In the genomic region with DNA sequence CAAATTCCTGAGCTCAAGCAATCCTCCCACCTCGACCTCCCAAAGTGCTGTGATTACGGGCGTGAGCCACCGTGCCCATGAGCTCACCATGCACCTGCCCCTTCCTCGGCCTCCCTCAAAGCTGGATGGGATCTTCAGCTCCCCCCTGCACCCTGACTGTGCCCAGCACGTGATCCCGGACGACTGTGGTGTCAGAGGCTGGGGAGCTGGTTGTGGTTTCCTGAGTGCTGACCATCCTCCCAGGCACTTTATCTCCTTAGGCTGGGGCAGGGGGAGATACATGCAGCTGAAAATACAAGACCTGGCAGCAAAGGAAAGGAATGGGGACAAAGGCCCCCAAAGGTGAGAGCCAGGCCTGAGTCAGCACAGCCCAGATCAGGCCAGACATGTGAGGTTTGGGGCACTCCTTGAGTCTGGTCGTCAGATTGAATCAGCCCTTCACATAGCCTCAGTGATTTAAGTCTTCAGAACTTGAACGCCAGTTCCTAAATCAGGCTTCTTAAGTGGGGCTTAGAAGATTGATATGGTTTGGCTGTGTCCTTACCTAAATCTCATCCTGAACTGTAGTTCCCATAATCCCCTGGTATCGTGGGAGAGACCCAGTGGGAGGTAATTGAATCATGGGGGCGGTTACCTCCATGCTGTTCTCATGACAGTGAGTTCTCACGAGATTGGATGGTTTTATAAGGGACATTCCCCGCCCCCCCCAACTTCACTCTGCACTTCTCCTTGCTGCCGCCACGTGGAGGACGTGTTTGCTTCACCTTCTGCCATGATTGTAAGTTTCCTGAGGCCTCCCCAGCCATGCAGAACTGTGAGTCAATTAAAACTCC, we compare ENCODE assay signal across 1 cellular context.
A peak's percentile ranks its signal among the peaks of the same experiment; 100 is the strongest.
TF ChIP-seq lines count a peak whose summit lies in the region.

No MANE protein-coding gene starts in this region.

TF ChIP-seq in K562, 482 proteins besides CTCF, POLR2A, EP300 and RAD21 (continued from another document and continues in another):
- TF ChIP-seq, protein P1, sequence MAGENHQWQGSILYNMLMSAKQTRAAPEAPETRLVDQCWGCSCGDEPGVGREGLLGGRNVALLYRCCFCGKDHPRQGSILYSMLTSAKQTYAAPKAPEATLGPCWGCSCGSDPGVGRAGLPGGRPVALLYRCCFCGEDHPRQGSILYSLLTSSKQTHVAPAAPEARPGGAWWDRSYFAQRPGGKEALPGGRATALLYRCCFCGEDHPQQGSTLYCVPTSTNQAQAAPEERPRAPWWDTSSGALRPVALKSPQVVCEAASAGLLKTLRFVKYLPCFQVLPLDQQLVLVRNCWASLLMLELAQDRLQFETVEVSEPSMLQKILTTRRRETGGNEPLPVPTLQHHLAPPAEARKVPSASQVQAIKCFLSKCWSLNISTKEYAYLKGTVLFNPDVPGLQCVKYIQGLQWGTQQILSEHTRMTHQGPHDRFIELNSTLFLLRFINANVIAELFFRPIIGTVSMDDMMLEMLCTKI (IDR thresholded peaks at IDR 0.05; ENCODE audit: partially characterized antibody), result no peak
- TF ChIP-seq, protein P2, sequence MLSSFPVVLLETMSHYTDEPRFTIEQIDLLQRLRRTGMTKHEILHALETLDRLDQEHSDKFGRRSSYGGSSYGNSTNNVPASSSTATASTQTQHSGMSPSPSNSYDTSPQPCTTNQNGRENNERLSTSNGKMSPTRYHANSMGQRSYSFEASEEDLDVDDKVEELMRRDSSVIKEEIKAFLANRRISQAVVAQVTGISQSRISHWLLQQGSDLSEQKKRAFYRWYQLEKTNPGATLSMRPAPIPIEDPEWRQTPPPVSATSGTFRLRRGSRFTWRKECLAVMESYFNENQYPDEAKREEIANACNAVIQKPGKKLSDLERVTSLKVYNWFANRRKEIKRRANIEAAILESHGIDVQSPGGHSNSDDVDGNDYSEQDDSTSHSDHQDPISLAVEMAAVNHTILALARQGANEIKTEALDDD (IDR thresholded peaks at IDR 0.05), result no peak
- TF ChIP-seq ZNF165 (CRISPR knock-in tag; IDR thresholded peaks at IDR 0.05; ENCODE audit: borderline replicate concordance) (no peak), RBFOX2 (IDR thresholded peaks at IDR 0.05; ENCODE audit: low read depth, low read length) (peak; percentile 66), MCM7 (IDR thresholded peaks at IDR 0.05) (no peak), MTA3 (IDR thresholded peaks at IDR 0.05; ENCODE audit: borderline replicate concordance) (no peak), TEAD1 (CRISPR knock-in tag; IDR thresholded peaks at IDR 0.05) (no peak), ELF2 (CRISPR knock-in tag; IDR thresholded peaks at IDR 0.05) (no peak), ZNF583 (CRISPR knock-in tag; IDR thresholded peaks at IDR 0.05) (no peak), HMG20B (CRISPR knock-in tag; IDR thresholded peaks at IDR 0.05) (no peak), RUNX1 (IDR thresholded peaks at IDR 0.05; ENCODE audit: low read depth) (no peak), ZNF354B (CRISPR knock-in tag; IDR thresholded peaks at IDR 0.05) (no peak), NFIX (CRISPR knock-in tag; IDR thresholded peaks at IDR 0.05; ENCODE audit: low read depth) (no peak), BCL6 (CRISPR knock-in tag; IDR thresholded peaks at IDR 0.05) (no peak), POLR2G (IDR thresholded peaks at IDR 0.05; ENCODE audit: low read depth, low read length) (0 out of 2 replicates have a peak, but pooled peaks have one; percentile 40), SETDB1 (IDR thresholded peaks at IDR 0.05; ENCODE audit: low read length) (no peak), SP2 (IDR thresholded peaks at IDR 0.05; ENCODE audit: extremely low read depth, low read depth, low read length, poor library complexity, severe bottlenecking) (no peak), HNRNPLL (IDR thresholded peaks at IDR 0.05; ENCODE audit: low read depth, low read length, poor library complexity, severe bottlenecking) (no peak), PHF8 (IDR thresholded peaks at IDR 0.05; ENCODE audit: borderline replicate concordance, low read length) (no peak)
- TF ChIP-seq, protein P3, sequence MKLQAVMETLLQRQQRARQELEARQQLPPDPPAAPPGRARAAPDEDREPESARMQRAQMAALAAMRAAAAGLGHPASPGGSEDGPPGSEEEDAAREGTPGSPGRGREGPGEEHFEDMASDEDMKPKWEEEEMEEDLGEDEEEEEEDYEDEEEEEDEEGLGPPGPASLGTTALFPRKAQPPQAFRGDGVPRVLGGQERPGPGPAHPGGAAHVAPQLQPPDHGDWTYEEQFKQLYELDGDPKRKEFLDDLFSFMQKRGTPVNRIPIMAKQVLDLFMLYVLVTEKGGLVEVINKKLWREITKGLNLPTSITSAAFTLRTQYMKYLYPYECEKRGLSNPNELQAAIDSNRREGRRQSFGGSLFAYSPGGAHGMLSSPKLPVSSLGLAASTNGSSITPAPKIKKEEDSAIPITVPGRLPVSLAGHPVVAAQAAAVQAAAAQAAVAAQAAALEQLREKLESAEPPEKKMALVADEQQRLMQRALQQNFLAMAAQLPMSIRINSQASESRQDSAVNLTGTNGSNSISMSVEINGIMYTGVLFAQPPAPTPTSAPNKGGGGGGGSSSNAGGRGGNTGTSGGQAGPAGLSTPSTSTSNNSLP (IDR thresholded peaks at IDR 0.05; ENCODE audit: borderline replicate concordance, low read depth, low read length), result peak; percentile 52; the same call in 1 of the 2 replicates
- TF ChIP-seq, protein P4, sequence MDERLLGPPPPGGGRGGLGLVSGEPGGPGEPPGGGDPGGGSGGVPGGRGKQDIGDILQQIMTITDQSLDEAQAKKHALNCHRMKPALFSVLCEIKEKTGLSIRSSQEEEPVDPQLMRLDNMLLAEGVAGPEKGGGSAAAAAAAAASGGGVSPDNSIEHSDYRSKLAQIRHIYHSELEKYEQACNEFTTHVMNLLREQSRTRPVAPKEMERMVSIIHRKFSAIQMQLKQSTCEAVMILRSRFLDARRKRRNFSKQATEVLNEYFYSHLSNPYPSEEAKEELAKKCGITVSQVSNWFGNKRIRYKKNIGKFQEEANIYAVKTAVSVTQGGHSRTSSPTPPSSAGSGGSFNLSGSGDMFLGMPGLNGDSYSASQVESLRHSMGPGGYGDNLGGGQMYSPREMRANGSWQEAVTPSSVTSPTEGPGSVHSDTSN (CRISPR knock-in tag; IDR thresholded peaks at IDR 0.05; ENCODE audit: low read depth), result no peak
- TF ChIP-seq, protein P4 (tag; conservative IDR thresholded peaks at IDR 0.05; ENCODE audit: low read depth), result no peak
- TF ChIP-seq, protein P5, sequence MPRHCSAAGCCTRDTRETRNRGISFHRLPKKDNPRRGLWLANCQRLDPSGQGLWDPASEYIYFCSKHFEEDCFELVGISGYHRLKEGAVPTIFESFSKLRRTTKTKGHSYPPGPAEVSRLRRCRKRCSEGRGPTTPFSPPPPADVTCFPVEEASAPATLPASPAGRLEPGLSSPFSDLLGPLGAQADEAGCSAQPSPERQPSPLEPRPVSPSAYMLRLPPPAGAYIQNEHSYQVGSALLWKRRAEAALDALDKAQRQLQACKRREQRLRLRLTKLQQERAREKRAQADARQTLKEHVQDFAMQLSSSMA (CRISPR knock-in tag; IDR thresholded peaks at IDR 0.05), result no peak
- TF ChIP-seq, protein P6, sequence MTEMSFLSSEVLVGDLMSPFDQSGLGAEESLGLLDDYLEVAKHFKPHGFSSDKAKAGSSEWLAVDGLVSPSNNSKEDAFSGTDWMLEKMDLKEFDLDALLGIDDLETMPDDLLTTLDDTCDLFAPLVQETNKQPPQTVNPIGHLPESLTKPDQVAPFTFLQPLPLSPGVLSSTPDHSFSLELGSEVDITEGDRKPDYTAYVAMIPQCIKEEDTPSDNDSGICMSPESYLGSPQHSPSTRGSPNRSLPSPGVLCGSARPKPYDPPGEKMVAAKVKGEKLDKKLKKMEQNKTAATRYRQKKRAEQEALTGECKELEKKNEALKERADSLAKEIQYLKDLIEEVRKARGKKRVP (CRISPR knock-in tag; IDR thresholded peaks at IDR 0.05), result no peak
- TF ChIP-seq, protein P7, sequence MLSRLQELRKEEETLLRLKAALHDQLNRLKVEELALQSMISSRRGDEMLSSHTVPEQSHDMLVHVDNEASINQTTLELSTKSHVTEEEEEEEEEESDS (CRISPR knock-in tag; IDR thresholded peaks at IDR 0.05), result no peak
- TF ChIP-seq, protein P8, sequence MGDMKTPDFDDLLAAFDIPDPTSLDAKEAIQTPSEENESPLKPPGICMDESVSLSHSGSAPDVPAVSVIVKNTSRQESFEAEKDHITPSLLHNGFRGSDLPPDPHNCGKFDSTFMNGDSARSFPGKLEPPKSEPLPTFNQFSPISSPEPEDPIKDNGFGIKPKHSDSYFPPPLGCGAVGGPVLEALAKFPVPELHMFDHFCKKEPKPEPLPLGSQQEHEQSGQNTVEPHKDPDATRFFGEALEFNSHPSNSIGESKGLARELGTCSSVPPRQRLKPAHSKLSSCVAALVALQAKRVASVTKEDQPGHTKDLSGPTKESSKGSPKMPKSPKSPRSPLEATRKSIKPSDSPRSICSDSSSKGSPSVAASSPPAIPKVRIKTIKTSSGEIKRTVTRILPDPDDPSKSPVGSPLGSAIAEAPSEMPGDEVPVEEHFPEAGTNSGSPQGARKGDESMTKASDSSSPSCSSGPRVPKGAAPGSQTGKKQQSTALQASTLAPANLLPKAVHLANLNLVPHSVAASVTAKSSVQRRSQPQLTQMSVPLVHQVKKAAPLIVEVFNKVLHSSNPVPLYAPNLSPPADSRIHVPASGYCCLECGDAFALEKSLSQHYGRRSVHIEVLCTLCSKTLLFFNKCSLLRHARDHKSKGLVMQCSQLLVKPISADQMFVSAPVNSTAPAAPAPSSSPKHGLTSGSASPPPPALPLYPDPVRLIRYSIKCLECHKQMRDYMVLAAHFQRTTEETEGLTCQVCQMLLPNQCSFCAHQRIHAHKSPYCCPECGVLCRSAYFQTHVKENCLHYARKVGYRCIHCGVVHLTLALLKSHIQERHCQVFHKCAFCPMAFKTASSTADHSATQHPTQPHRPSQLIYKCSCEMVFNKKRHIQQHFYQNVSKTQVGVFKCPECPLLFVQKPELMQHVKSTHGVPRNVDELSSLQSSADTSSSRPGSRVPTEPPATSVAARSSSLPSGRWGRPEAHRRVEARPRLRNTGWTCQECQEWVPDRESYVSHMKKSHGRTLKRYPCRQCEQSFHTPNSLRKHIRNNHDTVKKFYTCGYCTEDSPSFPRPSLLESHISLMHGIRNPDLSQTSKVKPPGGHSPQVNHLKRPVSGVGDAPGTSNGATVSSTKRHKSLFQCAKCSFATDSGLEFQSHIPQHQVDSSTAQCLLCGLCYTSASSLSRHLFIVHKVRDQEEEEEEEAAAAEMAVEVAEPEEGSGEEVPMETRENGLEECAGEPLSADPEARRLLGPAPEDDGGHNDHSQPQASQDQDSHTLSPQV (IDR thresholded peaks at IDR 0.05), result peak; percentile 51
- TF ChIP-seq, protein P9, sequence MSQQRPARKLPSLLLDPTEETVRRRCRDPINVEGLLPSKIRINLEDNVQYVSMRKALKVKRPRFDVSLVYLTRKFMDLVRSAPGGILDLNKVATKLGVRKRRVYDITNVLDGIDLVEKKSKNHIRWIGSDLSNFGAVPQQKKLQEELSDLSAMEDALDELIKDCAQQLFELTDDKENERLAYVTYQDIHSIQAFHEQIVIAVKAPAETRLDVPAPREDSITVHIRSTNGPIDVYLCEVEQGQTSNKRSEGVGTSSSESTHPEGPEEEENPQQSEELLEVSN (IDR thresholded peaks at IDR 0.05; ENCODE audit: borderline replicate concordance in 1 of 2, extremely low read depth in 1 of 2, insufficient read depth in 1 of 2, insufficient read length in 1 of 2, low read depth in 1 of 2, low read length in 1 of 2, poor library complexity in 1 of 2, severe bottlenecking in 1 of 2), result peak in 1 of 2 experiments; percentile 49
- TF ChIP-seq, protein P10, sequence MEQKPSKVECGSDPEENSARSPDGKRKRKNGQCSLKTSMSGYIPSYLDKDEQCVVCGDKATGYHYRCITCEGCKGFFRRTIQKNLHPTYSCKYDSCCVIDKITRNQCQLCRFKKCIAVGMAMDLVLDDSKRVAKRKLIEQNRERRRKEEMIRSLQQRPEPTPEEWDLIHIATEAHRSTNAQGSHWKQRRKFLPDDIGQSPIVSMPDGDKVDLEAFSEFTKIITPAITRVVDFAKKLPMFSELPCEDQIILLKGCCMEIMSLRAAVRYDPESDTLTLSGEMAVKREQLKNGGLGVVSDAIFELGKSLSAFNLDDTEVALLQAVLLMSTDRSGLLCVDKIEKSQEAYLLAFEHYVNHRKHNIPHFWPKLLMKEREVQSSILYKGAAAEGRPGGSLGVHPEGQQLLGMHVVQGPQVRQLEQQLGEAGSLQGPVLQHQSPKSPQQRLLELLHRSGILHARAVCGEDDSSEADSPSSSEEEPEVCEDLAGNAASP (IDR thresholded peaks at IDR 0.05), result no peak
- TF ChIP-seq, protein P11, sequence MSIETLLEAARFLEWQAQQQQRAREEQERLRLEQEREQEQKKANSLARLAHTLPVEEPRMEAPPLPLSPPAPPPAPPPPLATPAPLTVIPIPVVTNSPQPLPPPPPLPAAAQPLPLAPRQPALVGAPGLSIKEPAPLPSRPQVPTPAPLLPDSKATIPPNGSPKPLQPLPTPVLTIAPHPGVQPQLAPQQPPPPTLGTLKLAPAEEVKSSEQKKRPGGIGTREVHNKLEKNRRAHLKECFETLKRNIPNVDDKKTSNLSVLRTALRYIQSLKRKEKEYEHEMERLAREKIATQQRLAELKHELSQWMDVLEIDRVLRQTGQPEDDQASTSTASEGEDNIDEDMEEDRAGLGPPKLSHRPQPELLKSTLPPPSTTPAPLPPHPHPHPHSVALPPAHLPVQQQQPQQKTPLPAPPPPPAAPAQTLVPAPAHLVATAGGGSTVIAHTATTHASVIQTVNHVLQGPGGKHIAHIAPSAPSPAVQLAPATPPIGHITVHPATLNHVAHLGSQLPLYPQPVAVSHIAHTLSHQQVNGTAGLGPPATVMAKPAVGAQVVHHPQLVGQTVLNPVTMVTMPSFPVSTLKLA (conservative IDR thresholded peaks at IDR 0.05), result peak; percentile 78 to 85
